ENCODE assay signal across 10 cellular contexts in the genomic region with DNA sequence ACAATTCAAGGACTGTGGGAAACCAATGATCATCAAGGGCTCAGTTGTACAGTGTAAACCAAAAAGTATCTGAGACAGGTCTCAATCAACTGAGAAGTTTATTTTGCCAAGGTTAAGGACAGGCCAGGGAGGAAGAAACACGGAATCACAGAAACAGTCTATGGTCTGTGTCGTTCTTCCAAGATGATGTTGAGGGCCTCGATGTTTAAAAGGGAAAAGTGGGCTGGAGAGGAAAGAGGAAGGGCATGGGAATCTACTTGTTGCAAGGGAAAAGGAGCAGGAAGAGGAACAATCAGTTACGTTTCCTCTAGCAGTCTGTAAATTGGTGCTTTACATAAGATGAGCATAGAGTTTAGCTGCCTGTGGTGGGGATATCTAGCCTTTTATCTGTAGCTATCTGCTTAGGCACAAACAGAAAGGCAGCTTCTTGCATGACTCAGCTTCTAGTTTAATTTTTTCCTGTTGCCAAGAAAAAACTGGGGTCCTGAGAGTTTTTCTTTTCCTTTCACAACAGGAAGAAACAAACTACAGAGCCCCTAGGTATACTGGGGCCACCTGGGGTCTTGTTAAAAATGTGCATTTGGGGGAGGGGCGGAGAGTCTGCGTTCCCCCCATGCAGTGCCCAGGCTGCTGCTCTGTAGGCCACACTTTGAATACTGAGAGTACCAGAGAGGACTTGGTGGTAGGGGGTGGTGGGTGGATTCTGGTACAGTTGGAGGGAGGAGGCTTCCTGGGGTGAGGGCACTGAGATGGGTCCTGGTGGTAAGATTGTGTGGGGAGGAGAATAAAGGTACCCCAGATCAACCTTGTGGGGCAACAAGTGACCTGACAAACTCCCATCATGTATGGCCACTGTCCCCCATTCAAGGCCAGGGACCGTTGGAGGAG. TPM values are rescaled to one million over a fixed set of nuclear protein-coding genes. Genes with fewer than 3 reads are reported as not detected.
DNase-seq lines count a peak whose midpoint lies in the region; ATAC-seq and TF ChIP-seq lines count a peak whose summit lies in the region.
"Had no signal": no experiment of that assay in that cellular context is flagged by ENCODE, and none has a peak within 500 bp of the region (broad histone marks: within the 10 kb centered on the region; RNA-seq: fewer than 3 reads in every experiment).

No MANE protein-coding gene starts in this region.

- ATAC-seq in GM19397 (IDR thresholded peaks at IDR 0.05; ENCODE audit: unreplicated experiment) (no peak), GM19452 (IDR thresholded peaks at IDR 0.05; ENCODE audit: unreplicated experiment) (no peak)

- H3K36me3 Mint-ChIP-seq in endothelial cell (ENCODE audit: low read depth, unreplicated experiment) = no peaks in the 10 kb centered on the region

- H3K27me3 Mint-ChIP-seq in endothelial cell (ENCODE audit: unreplicated experiment) = peaks cover 2% of the 10 kb centered on the region

- H3K36me3 ChIP-seq in PC-9 (ENCODE audit: low read depth) = no peaks in the 10 kb centered on the region

- H3K79me2 ChIP-seq in PC-9 (ENCODE audit: low read depth) = peaks cover 51% of the 10 kb centered on the region

- intact Hi-C loops in PC-9 (cut with micrococcal nuclease; ENCODE audit: unreplicated experiment) = loop anchor here (10.0 kb wide), 1 partner anchor 210 kb away; the partner anchor contains the start of gene DYNLT1

- no peaks in the 10 kb centered on the region for H4K20me1 ChIP-seq in PC-9 (ENCODE audit: insufficient read depth)

- peak overlapping the region; percentile 99 for H3K27ac ChIP-seq in PC-9
- H3K27ac ChIP-seq in skin epidermis = peak overlapping the region in 20 of 21 experiments; percentile 50 to 98 (median 84)

- BruUV-seq in PC-9 (replicated peaks; lab: Mats Ljungman, UMichigan) = no TSS peak

- H3K27ac Mint-ChIP-seq in endothelial cell (ENCODE audit: unreplicated experiment) = no peak overlapping the region

- POLR2A ChIA-PET in PC-9 (lab: Charles Lee; ENCODE audit: unreplicated experiment) = interaction anchor here (0.5 to 2.0 kb wide), 10 partner anchors 13 to 148 kb away, joined by 3 to 30 read pairs (median 6); partner anchors contain the start of genes EZR and RSPH3

- H3F3A ChIP-seq in PC-9 (ENCODE audit: insufficient read depth, low read depth) = peaks cover 64% of the 10 kb centered on the region

- H3K27me3 ChIP-seq in PC-9 (ENCODE audit: insufficient read depth, low read depth) = no peaks in the 10 kb centered on the region

- DNase-seq in SKM-1 treated with dmso at 0.1 percent for 144 hours (lab: John Stamatoyannopoulos, UW; ENCODE audit: unreplicated experiment) = peak; percentile 35
- no peak for DNase-seq in SKM-1 (lab: John Stamatoyannopoulos, UW; ENCODE audit: unreplicated experiment)
- peak in 1 of 2 experiments; percentile 86 for DNase-seq in PC-9
- peak; percentile 31 for DNase-seq in effector CD4-positive, alpha-beta T cell
- DNase-seq in endothelial cell (ENCODE audit: low spot score) = no peak
- DNase-seq: kidney, NCI-H187 had no signal

- no peak for TF ChIP-seq CTCF in PC-9 (conservative IDR thresholded peaks at IDR 0.05)
- no peak for TF ChIP-seq CTCF in endothelial cell (IDR thresholded peaks at IDR 0.05; ENCODE audit: unreplicated experiment)

- H3K9me2 ChIP-seq in PC-9 (ENCODE audit: insufficient read depth) = no peaks in the 10 kb centered on the region

- peaks cover 27% of the 10 kb centered on the region for H3K4me1 Mint-ChIP-seq in endothelial cell (ENCODE audit: unreplicated experiment)

- no peaks in the 10 kb centered on the region for H3K9me3 ChIP-seq in PC-9 (ENCODE audit: insufficient read depth, low read depth)

- peak overlapping the region; percentile 43 for H3K4me3 ChIP-seq in PC-9
- H3K4me3 ChIP-seq in skin epidermis = no peak overlapping the region

- no peaks in the 10 kb centered on the region for H3K9me3 Mint-ChIP-seq in endothelial cell (ENCODE audit: unreplicated experiment)

- no peak overlapping the region for H2AFZ ChIP-seq in PC-9

- H3K4me2 ChIP-seq in PC-9 = peak overlapping the region; percentile 84

- peaks cover 91% of the 10 kb centered on the region for H3K4me1 ChIP-seq in PC-9 (replicated peaks; ENCODE audit: insufficient read depth)

- CTCF ChIA-PET in PC-9 (lab: Charles Lee) = interaction anchor here (0.6 kb wide), 2 partner anchors 17 to 118 kb away, joined by 3 to 5 read pairs; no protein-coding TSS in a partner anchor

- H3K4me3 Mint-ChIP-seq in endothelial cell (ENCODE audit: unreplicated experiment) = no peak overlapping the region

RNA-seq across cellular contexts. Expression of gene EZR, which starts 35.3 kb away (rescaled TPM):
- 231 and 240 TPM in 2 replicates for total RNA-seq in PC-9 (2021)
- total RNA-seq in endothelial cell (ENCODE audit: unreplicated experiment) = 125 TPM

Comparison
In these comparisons a context has a peak if more than half of its experiments do, and no peak if none do; other contexts are left out.
1. DNase-seq: peak in SKM-1 treated with dmso at 0.1 percent for 144 hours (single experiment) and effector CD4-positive, alpha-beta T cell (single experiment); none in SKM-1 (single experiment) and endothelial cell (single experiment).